Comparison of ENCODE assay signal across 8 cellular contexts in the genomic region with DNA sequence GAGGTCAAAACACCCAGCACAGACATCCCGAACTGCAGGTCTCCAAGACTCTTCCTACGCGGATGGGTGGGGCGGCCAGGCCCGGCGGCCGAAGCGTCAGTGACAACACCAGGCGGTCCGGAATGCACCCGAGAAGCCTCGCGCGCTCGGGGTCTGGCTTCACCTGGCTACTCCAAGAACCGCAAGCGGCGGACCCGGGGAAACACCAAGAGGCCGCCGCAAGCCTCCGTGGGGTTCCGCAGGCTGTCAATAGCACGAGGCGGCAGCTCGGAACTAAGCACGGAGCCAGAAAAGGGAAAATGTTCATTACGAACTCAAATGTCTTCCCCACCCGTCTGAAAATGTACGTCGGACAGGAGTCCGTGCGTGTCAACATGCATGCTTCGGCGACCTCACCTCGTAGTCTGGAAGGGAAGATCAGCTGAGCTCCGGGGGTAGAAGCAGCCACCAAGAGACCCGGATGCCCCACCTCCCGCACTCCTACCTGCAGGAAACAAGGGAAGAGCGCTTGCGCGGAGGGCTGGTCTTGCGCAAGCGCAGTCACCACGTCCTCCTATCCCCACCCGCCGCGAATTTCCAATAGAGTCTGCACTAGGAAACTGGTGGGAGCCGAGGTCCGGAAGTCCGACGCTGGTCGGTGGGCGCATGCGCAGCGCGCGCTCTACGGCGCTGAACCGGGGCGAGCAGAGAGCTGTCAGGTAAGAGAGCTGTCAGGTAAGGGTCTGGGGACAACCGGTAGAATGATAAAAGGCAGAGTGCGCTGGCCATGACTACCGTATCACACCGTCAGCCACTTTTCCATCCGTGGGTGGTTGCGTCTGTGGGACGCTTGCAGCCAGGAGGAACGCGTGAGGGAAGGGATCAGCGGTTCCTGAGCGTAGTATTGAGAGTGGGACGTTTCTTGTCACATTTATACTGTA. TPM values are rescaled to one million over a fixed set of nuclear protein-coding genes. Genes with fewer than 3 reads are reported as not detected.
A peak's percentile ranks its signal among the peaks of the same experiment; 100 is the strongest.
DNase-seq lines count a peak whose midpoint lies in the region; ATAC-seq and TF ChIP-seq lines count a peak whose summit lies in the region.

GPATCH11 (plus strand) TSS at position 646 of the 920 bp plus-strand sequence. CDS start 3,864 bp downstream, outside the sequence.
HEATR5B (minus strand) TSS at position 500 of the 920 bp plus-strand sequence. CDS start 958 bp downstream, outside the sequence.

- peak within 1 kb of the TSS; percentile 87 for H3K9ac ChIP-seq in SK-N-MC (ENCODE audit: insufficient read length)

- peak; percentile 11 for TF ChIP-seq POLR2A in ovary (IDR thresholded peaks at IDR 0.05)
- peak in 1 of 2 donors; percentile 82 for TF ChIP-seq POLR2A in thyroid gland (IDR thresholded peaks at IDR 0.05)

- H3K9me3 ChIP-seq in SK-N-MC (ENCODE audit: low read depth, low read length) = no peaks in the 10 kb centered on the region
- no peaks in the 10 kb centered on the region for H3K9me3 ChIP-seq in ovary
- H3K9me3 ChIP-seq in thyroid gland = no peaks in the 10 kb centered on the region

- H3K27me3 ChIP-seq in ovary = no peaks in the 10 kb centered on the region
- H3K27me3 ChIP-seq in thyroid gland = no peaks in the 10 kb centered on the region

- peak within 1 kb of the TSS; percentile 99 for H3K4me3 ChIP-seq in GM08714 (ENCODE audit: low read length)
- H3K4me3 ChIP-seq in SK-N-MC = peak within 1 kb of the TSS; percentile 98
- H3K4me3 ChIP-seq in ovary = peak within 1 kb of the TSS; percentile 87
- peak within 1 kb of the TSS; percentile 32 to 82 (median 75) for H3K4me3 ChIP-seq in thyroid gland (replicated peaks in 1 of 3)

- intact Hi-C loops in Right ventricle myocardium inferior (cut with DNase I) (no loop called here), ovary (cut with DNase I) (no loop called here), thyroid gland (cut with DNase I) (no loop called here)

- TF ChIP-seq CTCF in ovary (IDR thresholded peaks at IDR 0.05) = no peak
- no peak for TF ChIP-seq CTCF in thyroid gland (IDR thresholded peaks at IDR 0.05)

- H3K27ac ChIP-seq in SK-N-MC = no peak within 1 kb of the TSS
- peak within 1 kb of the TSS in 1 of 2 donors; percentile 14 for H3K27ac ChIP-seq in ovary
- H3K27ac ChIP-seq in thyroid gland = peak within 1 kb of the TSS; percentile 74 to 81 (median 74)

- H3K36me3 ChIP-seq in SK-N-MC (ENCODE audit: insufficient read depth, low read length) (peaks cover 16% of the 10 kb centered on the region), ovary (no peaks in the 10 kb centered on the region), thyroid gland (no peaks in the 10 kb centered on the region)

- H3K4me1 ChIP-seq in ovary (ENCODE audit: insufficient read depth) (peaks cover 6% of the 10 kb centered on the region), thyroid gland (peaks cover 14 to 18% of the 10 kb centered on the region in 2 donors)

- 0% methylated on average over 74 of the region's 74 CpGs for WGBS in ovary, 3 donors
- WGBS in thyroid gland, 2 donors = 0 to 1% methylated on average over 36 to 71 of the region's 74 CpGs

- DNase-seq in NCI-H1048 (lab: John Stamatoyannopoulos, UW) = peak; percentile 92
- DNase-seq in SK-N-MC (ENCODE audit: low read depth, low spot score) = peak; percentile 85
- DNase-seq in activated naive CD4-positive, alpha-beta T cell treated with anti-CD3 and anti-CD28 coated beads, Interleukin-2, amount 50 U/mL, for 16 hours = peak; percentile 91
- peak; percentile 95 for DNase-seq in Right ventricle myocardium inferior (ENCODE audit: missing footprints)
- DNase-seq in ovary = peak; percentile 93 to 96 (median 94)
- DNase-seq in thyroid gland = peak; percentile 97

- peak; percentile 83 for ATAC-seq in HG02588 (IDR thresholded peaks at IDR 0.05; ENCODE audit: unreplicated experiment)
- ATAC-seq in Right ventricle myocardium inferior = peak; percentile 98

- TF ChIP-seq EP300 in ovary (IDR thresholded peaks at IDR 0.05) = no peak

RNA-seq across cellular contexts. Expression of gene GPATCH11, which starts in this region (rescaled TPM):
- total RNA-seq in Right ventricle myocardium inferior (5.9 TPM), ovary (1 to 10 TPM; 3.2 to 8.8 (median 6.9) TPM), thyroid gland (10 to 100 TPM in 1 of 4 donors, 1 to 10 TPM in 3; 6.2 to 10.6 (median 8.7) TPM)
- polyA plus RNA-seq in ovary = 1 to 10 TPM; 3.9 to 7.4 TPM

RNA-seq across cellular contexts. Expression of gene HEATR5B, which starts in this region (rescaled TPM):
- 31.0 TPM for total RNA-seq in Right ventricle myocardium inferior
- total RNA-seq in ovary = 10 to 100 TPM; 12.3 to 27.4 (median 16.4) TPM
- 10 to 100 TPM in 1 of 2 donors, 1 to 10 TPM in 1; 8.3 to 12.5 TPM for polyA plus RNA-seq in ovary
- total RNA-seq in thyroid gland = 10 to 100 TPM; 34.3 to 52.7 (median 44.5) TPM
